In genomic region chr22:49896201-49896600, GRCh38 we compare ENCODE assay signal across 16 cellular contexts.
"Had no signal": no experiment of that assay in that cellular context is flagged by ENCODE, and none has a peak within 500 bp of the region (broad histone marks: within the 10 kb centered on the region; RNA-seq: fewer than 3 reads in every experiment).

No MANE protein-coding gene starts in this region.

- H3K36me3 ChIP-seq: uterus had no signal

- H3K27me3 ChIP-seq: dorsolateral prefrontal cortex, hepatocyte, stomach, uterus had no signal

- H3K27me3 Mint-ChIP-seq: naive B cell; stimulated activated naive B cell treated with anti-CD40 and anti-IgM and Interleukin-4, amounts not matched to agents 10 μg/mL and 1 μg/mL and 100 μg/mL, for 72 hours had no signal

- H3K4me1 Mint-ChIP-seq: nephron had no signal

- H3K4me3 ChIP-seq: dorsolateral prefrontal cortex, hepatocyte, smooth muscle cell, stomach, uterus had no signal

- H3K4me1 ChIP-seq: stomach, uterus had no signal

- DNase-seq: cortex of kidney; effector CD8-positive, alpha-beta T cell; foreskin melanocyte; left colon; mesendoderm; naive B cell; right cardiac atrium; stimulated activated CD4-positive, alpha-beta T cell treated with anti-CD3 and anti-CD28 coated beads, Interleukin-4, amount 100 ng/mL, for 24 hours; stimulated activated naive B cell treated with anti-CD40 and anti-IgM and Interleukin-4, amounts not matched to agents 10 μg/mL and 1 μg/mL and 100 μg/mL, for 72 hours; stomach; trophoblast cell; uterus had no signal

- H3K9me3 ChIP-seq: stomach, uterus had no signal

- H3K4me2 ChIP-seq: hepatocyte, smooth muscle cell had no signal

- H2AFZ ChIP-seq: hepatocyte had no signal

- H3K27ac Mint-ChIP-seq: nephron; stimulated activated naive B cell treated with anti-CD40 and anti-IgM and Interleukin-4, amounts not matched to agents 10 μg/mL and 1 μg/mL and 100 μg/mL, for 72 hours had no signal

- H3K4me3 Mint-ChIP-seq: naive B cell; nephron; stimulated activated naive B cell treated with anti-CD40 and anti-IgM and Interleukin-4, amounts not matched to agents 10 μg/mL and 1 μg/mL and 100 μg/mL, for 72 hours had no signal

- H3K27ac ChIP-seq: dorsolateral prefrontal cortex, hepatocyte, stomach, uterus had no signal

- ATAC-seq: left colon; stimulated activated naive B cell treated with anti-CD40 and anti-IgM and Interleukin-4, amounts not matched to agents 10 μg/mL and 1 μg/mL and 100 μg/mL, for 72 hours had no signal
